ENCODE assay signal across 27 cellular contexts in the genomic region with DNA sequence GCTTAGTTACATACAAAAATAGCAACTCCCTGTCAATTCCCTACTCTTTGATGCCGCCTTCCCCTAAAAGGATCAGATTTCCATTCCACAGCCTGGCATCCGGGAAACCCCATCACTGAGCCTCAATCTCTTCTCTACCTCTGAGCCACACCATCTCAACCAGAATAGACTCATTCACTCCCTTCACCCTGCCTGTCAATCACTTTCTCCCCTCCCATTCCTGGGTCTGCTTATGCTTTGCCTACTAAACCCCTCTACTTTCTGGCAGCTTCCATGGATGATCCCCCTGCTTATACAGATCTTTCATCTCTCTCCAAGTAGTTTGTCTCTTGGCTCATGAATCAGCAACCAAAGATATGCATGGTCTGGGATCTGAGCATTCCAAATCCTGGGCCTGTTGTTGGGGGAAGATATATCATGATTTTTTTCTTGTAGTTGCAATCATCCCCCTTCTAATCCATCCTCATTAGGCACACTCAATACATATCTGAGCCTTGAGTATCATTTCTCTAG. TPM values are rescaled to one million over a fixed set of nuclear protein-coding genes. Genes with fewer than 3 reads are reported as not detected.
DNase-seq lines count a peak whose midpoint lies in the region; ATAC-seq and TF ChIP-seq lines count a peak whose summit lies in the region.
"Had no signal": no experiment of that assay in that cellular context is flagged by ENCODE, and none has a peak within 500 bp of the region (broad histone marks: within the 10 kb centered on the region; RNA-seq: fewer than 3 reads in every experiment).

No MANE protein-coding gene starts in this region.

- H3K4me1 Mint-ChIP-seq in CD8-positive, alpha-beta T cell (ENCODE audit: low read depth) = peaks cover 31% of the 10 kb centered on the region

- 0 out of 2 replicates have a peak overlapping the region, but pooled peaks have one; percentile 95 for H3K4me2 ChIP-seq in SK-N-SH
- peak overlapping the region; percentile 84 for H3K4me2 ChIP-seq in smooth muscle cell

- H3K4me3 Mint-ChIP-seq in CD8-positive, alpha-beta T cell = no peak overlapping the region

- H3K36me3 ChIP-seq in SK-N-SH (replicated peaks in 1 of 2; ENCODE audit: control insufficient read depth in 1 of 2, insufficient read depth in 2 of 2, low read length in 1 of 2) (no peaks in the 10 kb centered on the region), adipocyte (ENCODE audit: control insufficient read depth, insufficient read depth, low read length, severe bottlenecking) (no peaks in the 10 kb centered on the region), smooth muscle cell (ENCODE audit: low read depth) (no peaks in the 10 kb centered on the region)
- H3K36me3 ChIP-seq in CD8-positive, alpha-beta T cell (ENCODE audit: insufficient read depth, low read length) = no peaks in the 10 kb centered on the region
- H3K36me3 ChIP-seq: BE2C, transverse colon had no signal

- H3K4me3 ChIP-seq in SK-N-SH (ENCODE audit: low read depth in 2 of 2, low read length in 1 of 2) (no peak overlapping the region), adipocyte (ENCODE audit: low read length) (no peak overlapping the region), smooth muscle cell (peak overlapping the region; percentile 1)
- no peak overlapping the region for H3K4me3 ChIP-seq in CD8-positive, alpha-beta T cell (ENCODE audit: low read depth, low read length)
- H3K4me3 ChIP-seq: skin epidermis, transverse colon had no signal

- H2AFZ ChIP-seq in SK-N-SH (ENCODE audit: low read depth) = no peak overlapping the region
- H2AFZ ChIP-seq in smooth muscle cell (ENCODE audit: low read depth) = no peak overlapping the region

- ATAC-seq in SK-N-SH treated with all-trans-retinoic acid at 6 μM for 48 hours = no peak
- no peak for ATAC-seq in CD8-positive, alpha-beta T cell
- ATAC-seq in GM21390 (IDR thresholded peaks at IDR 0.05; ENCODE audit: unreplicated experiment) = no peak
- ATAC-seq: T-cell had no signal

- H4K20me1 ChIP-seq in SK-N-SH (ENCODE audit: insufficient read depth) (peaks cover 11% of the 10 kb centered on the region; the same call in 1 of the 2 replicates), smooth muscle cell (ENCODE audit: low read depth) (peaks cover 62% of the 10 kb centered on the region)

- TF ChIP-seq CTCF in SK-N-SH (IDR thresholded peaks at IDR 0.05) (no peak), smooth muscle cell (IDR thresholded peaks at IDR 0.05; ENCODE audit: borderline replicate concordance, insufficient read depth, poor library complexity, severe bottlenecking) (no peak)
- TF ChIP-seq CTCF in CD8-positive, alpha-beta T cell (IDR thresholded peaks at IDR 0.05) = no peak

- no peak overlapping the region for H3K27ac Mint-ChIP-seq in CD8-positive, alpha-beta T cell
- H3K27ac Mint-ChIP-seq: stimulated activated naive CD8-positive, alpha-beta T cell treated with anti-CD3 and anti-CD28 coated beads, Interleukin-15, Interleukin-2, amounts not matched to agents 100 ng/mL and 50 ng/mL, for 24 hours had no signal

- H3K79me2 ChIP-seq in SK-N-SH (ENCODE audit: insufficient read depth) (no peaks in the 10 kb centered on the region), smooth muscle cell (ENCODE audit: low read depth) (peaks cover 5% of the 10 kb centered on the region)

- H3F3A ChIP-seq in SK-N-SH (replicated peaks; ENCODE audit: insufficient read depth) (peaks cover 7% of the 10 kb centered on the region), smooth muscle cell (ENCODE audit: low read depth) (no peaks in the 10 kb centered on the region)

- DNase-seq in SK-N-SH (no peak), adipocyte (ENCODE audit: low read depth) (peak; percentile 22), left kidney (ENCODE audit: low read depth, low spot score) (peak; percentile 53), smooth muscle cell (lab: John Stamatoyannopoulos, UW; ENCODE audit: unreplicated experiment) (no peak), NCI-H510A treated with DMSO at 0.1 percent for 48 hours (lab: John Stamatoyannopoulos, UW) (no peak)
- DNase-seq in CD8-positive, alpha-beta T cell = no peak
- DNase-seq: activated CD4-positive, alpha-beta T cell treated with anti-CD3 and anti-CD28 coated beads for 48 hours; Calu3; foreskin melanocyte; islet precursor cell; naive B cell; NCI-H187 treated with DMSO at 0.1 percent for 48 hours; NCI-H2227 treated with DMSO at 0.1 percent for 48 hours; NCI-H774; SHP77; stimulated activated CD4-positive, alpha-beta T cell treated with anti-CD3 and anti-CD28 coated beads, Interleukin-2, amount 100 ng/mL, for 48 hours; T-cell; transverse colon had no signal

- H3K36me3 Mint-ChIP-seq in CD8-positive, alpha-beta T cell = peaks cover 2% of the 10 kb centered on the region
- H3K36me3 Mint-ChIP-seq: naive B cell had no signal

- H3K27me3 ChIP-seq in SK-N-SH (ENCODE audit: insufficient read depth) = no peaks in the 10 kb centered on the region
- peaks cover 2% of the 10 kb centered on the region for H3K27me3 ChIP-seq in adipocyte (replicated peaks; ENCODE audit: control insufficient read depth, insufficient read depth, low read length)
- no peaks in the 10 kb centered on the region for H3K27me3 ChIP-seq in smooth muscle cell (ENCODE audit: low read depth)
- H3K27me3 ChIP-seq in CD8-positive, alpha-beta T cell (ENCODE audit: insufficient read depth, low read length) = no peaks in the 10 kb centered on the region
- H3K27me3 ChIP-seq: BE2C, transverse colon had no signal

- TF ChIP-seq RAD21 in SK-N-SH (IDR thresholded peaks at IDR 0.05; ENCODE audit: low read length) = no peak

- H3K4me1 ChIP-seq in SK-N-SH (ENCODE audit: control insufficient read depth in 1 of 2, insufficient read depth in 2 of 2, low read depth in 1 of 2, low read length in 1 of 2) (peaks cover 4 to 27% of the 10 kb centered on the region in 2 experiments; a peak in 1 of 4 replicates), adipocyte (ENCODE audit: control insufficient read depth, insufficient read depth, low read length) (peaks cover 12% of the 10 kb centered on the region), smooth muscle cell (ENCODE audit: low read depth) (peaks cover 5% of the 10 kb centered on the region)
- H3K4me1 ChIP-seq in CD8-positive, alpha-beta T cell (ENCODE audit: insufficient read depth, low read length) = peaks cover 11% of the 10 kb centered on the region

- no peaks in the 10 kb centered on the region for H3K9me3 Mint-ChIP-seq in CD8-positive, alpha-beta T cell
- H3K9me3 Mint-ChIP-seq: stimulated activated naive CD8-positive, alpha-beta T cell treated with anti-CD3 and anti-CD28 coated beads, Interleukin-15, Interleukin-2, amounts not matched to agents 100 ng/mL and 50 ng/mL, for 24 hours; T-cell had no signal

- POLR2A ChIA-PET in SK-N-SH (lab: Yijun Ruan, JAX) = no interaction called here
- POLR2A ChIA-PET in CD8-positive, alpha-beta T cell (lab: Charles Lee) = no interaction called here

- H3K27me3 Mint-ChIP-seq in CD8-positive, alpha-beta T cell (ENCODE audit: low read depth) = no peaks in the 10 kb centered on the region
- H3K27me3 Mint-ChIP-seq: naive B cell; stimulated activated naive CD8-positive, alpha-beta T cell treated with anti-CD3 and anti-CD28 coated beads, Interleukin-15, Interleukin-2, amounts not matched to agents 100 ng/mL and 50 ng/mL, for 24 hours; T-cell had no signal

- no peak overlapping the region for H3K9ac ChIP-seq in SK-N-SH
- H3K9ac ChIP-seq in adipocyte (ENCODE audit: low read length) = no peak overlapping the region
- H3K9ac ChIP-seq in smooth muscle cell (ENCODE audit: low read depth) = no peak overlapping the region

- no peaks in the 10 kb centered on the region for H3K9me2 ChIP-seq in SK-N-SH

- CTCF ChIA-PET in SK-N-SH (lab: Yijun Ruan, JAX) = no interaction called here
- CTCF ChIA-PET in CD8-positive, alpha-beta T cell (lab: Charles Lee) = no interaction called here

- intact Hi-C loops in CD8-positive, alpha-beta T cell (cut with DNase I, micrococcal nuclease) = no loop called here

- peak overlapping the region in 1 of 2 experiments; percentile 30; a peak in 1 of 4 replicates for H3K27ac ChIP-seq in SK-N-SH (ENCODE audit: low read depth in 2 of 2, low read length in 1 of 2)
- peak overlapping the region; percentile 35 for H3K27ac ChIP-seq in smooth muscle cell (ENCODE audit: low read depth)
- H3K27ac ChIP-seq in CD8-positive, alpha-beta T cell (ENCODE audit: low read depth, low read length) = no peak overlapping the region
- H3K27ac ChIP-seq: 22Rv1, epithelial cell of prostate, skin epidermis had no signal

- WGBS in SK-N-SH (ENCODE audit: low lambda C conversion rate) = 45% methylated on average over 2 of the region's 2 CpGs
- WGBS in smooth muscle cell (ENCODE audit: low lambda C conversion rate) = 57% methylated on average over 2 of the region's 2 CpGs

- TF ChIP-seq EP300 in SK-N-SH (IDR thresholded peaks at IDR 0.05; ENCODE audit: borderline replicate concordance in 1 of 2, low read depth in 1 of 2, low read length in 1 of 2) = no peak

- no peaks in the 10 kb centered on the region for H3K9me3 ChIP-seq in SK-N-SH
- no peaks in the 10 kb centered on the region for H3K9me3 ChIP-seq in adipocyte (ENCODE audit: control insufficient read depth, low read length)
- no peaks in the 10 kb centered on the region for H3K9me3 ChIP-seq in smooth muscle cell (replicated peaks; ENCODE audit: low read depth)
- no peaks in the 10 kb centered on the region for H3K9me3 ChIP-seq in CD8-positive, alpha-beta T cell (ENCODE audit: low read length)
- H3K9me3 ChIP-seq: BE2C, transverse colon had no signal

TF ChIP-seq in SK-N-SH treated with all-trans-retinoic acid at 6 μM for 48 hours, 23 proteins besides CTCF, POLR2A, EP300 and RAD21 (continues in another document):
- TF ChIP-seq ZNF565 (CRISPR knock-in tag; conservative IDR thresholded peaks at IDR 0.05; ENCODE audit: low read depth) = no peak
- TF ChIP-seq, protein P1, sequence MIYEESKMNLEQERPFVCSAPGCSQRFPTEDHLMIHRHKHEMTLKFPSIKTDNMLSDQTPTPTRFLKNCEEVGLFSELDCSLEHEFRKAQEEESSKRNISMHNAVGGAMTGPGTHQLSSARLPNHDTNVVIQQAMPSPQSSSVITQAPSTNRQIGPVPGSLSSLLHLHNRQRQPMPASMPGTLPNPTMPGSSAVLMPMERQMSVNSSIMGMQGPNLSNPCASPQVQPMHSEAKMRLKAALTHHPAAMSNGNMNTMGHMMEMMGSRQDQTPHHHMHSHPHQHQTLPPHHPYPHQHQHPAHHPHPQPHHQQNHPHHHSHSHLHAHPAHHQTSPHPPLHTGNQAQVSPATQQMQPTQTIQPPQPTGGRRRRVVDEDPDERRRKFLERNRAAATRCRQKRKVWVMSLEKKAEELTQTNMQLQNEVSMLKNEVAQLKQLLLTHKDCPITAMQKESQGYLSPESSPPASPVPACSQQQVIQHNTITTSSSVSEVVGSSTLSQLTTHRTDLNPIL (CRISPR knock-in tag; IDR thresholded peaks at IDR 0.05; ENCODE audit: low read depth) = no peak

RNA-seq across cellular contexts. Expression of a gene that starts 2.6 kb away (rescaled TPM):
- polyA plus RNA-seq in SK-N-SH (2012; rRNA removed) (0.67 and 0.76 TPM in 2 replicates), smooth muscle cell (0.14 and 0.16 TPM in 2 replicates)
- 0.67 and 0.77 TPM in 2 replicates for polyA plus RNA-seq in SK-N-SH (2012; cell fraction: cytosol; rRNA removed)
- polyA plus RNA-seq in SK-N-SH (2012; cell fraction: nucleus; rRNA removed) = 1.2 and 1.4 TPM in 2 replicates
- total RNA-seq in smooth muscle cell = 4.8 and 5.5 TPM in 2 replicates
- 1 to 10 TPM; 2.3 to 2.7 TPM for total RNA-seq in CD8-positive, alpha-beta T cell

RNA-seq across cellular contexts. Expression of a gene that starts 27.5 kb away (rescaled TPM):
- polyA plus RNA-seq in SK-N-SH (2012; rRNA removed) = 0.03 TPM in 1 of 2 replicates, not detected in the other
- 0.05 TPM in 2 replicates for polyA plus RNA-seq in SK-N-SH (2012; cell fraction: cytosol; rRNA removed)
- polyA plus RNA-seq in SK-N-SH (2012; cell fraction: nucleus; rRNA removed) = 0.07 TPM in 2 replicates
- not detected in 2 replicates for total RNA-seq in smooth muscle cell
- not detected in 2 replicates for polyA plus RNA-seq in smooth muscle cell
- total RNA-seq in CD8-positive, alpha-beta T cell = not detected
- total RNA-seq: Calu3, G401, lung microvascular endothelial cell had no signal

Comparison
In these comparisons a context has a peak if more than half of its experiments do, and no peak if none do; other contexts are left out.
1. DNase-seq: peak in adipocyte (single experiment) and left kidney (single experiment); none in SK-N-SH (single experiment), smooth muscle cell (single experiment), CD8-positive, alpha-beta T cell (0 of 7) and NCI-H510A treated with DMSO at 0.1 percent for 48 hours (single experiment).